ENCODE assay signal across 8 cellular contexts in the genomic region with DNA sequence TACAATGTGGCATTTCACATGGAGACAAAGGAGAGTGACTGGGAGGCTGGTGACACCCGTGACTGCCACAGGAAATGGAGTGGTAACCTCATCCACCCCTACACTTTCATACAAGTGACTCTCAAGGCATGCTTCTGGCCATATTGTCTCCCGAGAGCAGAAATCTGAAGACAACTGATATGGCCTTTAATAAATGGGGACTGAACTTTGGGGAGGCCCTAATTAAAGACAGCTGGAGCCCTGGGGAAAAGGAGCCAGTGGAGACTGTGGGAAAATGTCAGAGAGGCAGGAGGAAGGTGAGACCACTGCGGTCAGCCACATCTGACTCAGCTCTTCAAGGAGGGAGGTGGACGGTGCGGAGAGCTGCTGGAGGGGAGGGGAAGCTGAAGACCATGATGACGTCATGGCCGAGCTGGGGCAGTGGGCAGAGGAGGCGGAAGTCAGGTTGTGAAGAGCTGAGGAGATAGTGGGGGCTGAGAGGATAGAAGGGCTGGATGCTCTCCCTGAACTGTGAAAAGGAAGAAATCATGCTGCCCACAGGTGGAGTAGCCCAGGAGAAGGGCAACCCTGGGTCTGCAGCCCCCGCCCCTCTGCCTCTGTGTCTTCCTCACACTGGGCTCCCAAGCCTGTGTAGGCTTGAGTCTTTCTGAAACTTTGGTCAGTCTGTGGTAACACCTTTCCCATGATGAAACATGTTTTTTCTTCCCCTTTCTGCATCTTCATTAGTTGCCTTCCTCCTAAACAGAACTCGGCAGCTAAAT. TPM values are rescaled to one million over a fixed set of nuclear protein-coding genes. Genes with fewer than 3 reads are reported as not detected.
A peak's percentile ranks its signal among the peaks of the same experiment; 100 is the strongest.
DNase-seq lines count a peak whose midpoint lies in the region; ATAC-seq, FAIRE-seq and TF ChIP-seq lines count a peak whose summit lies in the region.

No MANE protein-coding gene starts in this region.

- no peak overlapping the region for H3K27ac Mint-ChIP-seq in activated CD4-positive, alpha-beta T cell treated with anti-CD3 and anti-CD28 coated beads, Interleukin-2, amount 10 ng/mL, durations not matched to agents 24 days and 14 days
- no peak overlapping the region for H3K27ac Mint-ChIP-seq in progenitor cell of endocrine pancreas

- ATAC-seq in GM21367 (IDR thresholded peaks at IDR 0.05; ENCODE audit: unreplicated experiment) = peak; percentile 35
- no peak for ATAC-seq in Right ventricle myocardium inferior

- no peak for FAIRE-seq in D721Med (lab: Jason Lieb, UNC)

- no peak overlapping the region for H3K4me3 Mint-ChIP-seq in activated CD4-positive, alpha-beta T cell treated with anti-CD3 and anti-CD28 coated beads, Interleukin-2, amount 10 ng/mL, durations not matched to agents 24 days and 14 days
- H3K4me3 Mint-ChIP-seq in progenitor cell of endocrine pancreas (ENCODE audit: low read depth) = no peak overlapping the region

- H3K9me3 Mint-ChIP-seq in activated CD4-positive, alpha-beta T cell treated with anti-CD3 and anti-CD28 coated beads, Interleukin-2, amount 10 ng/mL, durations not matched to agents 24 days and 14 days = no peaks in the 10 kb centered on the region
- H3K9me3 Mint-ChIP-seq in progenitor cell of endocrine pancreas (ENCODE audit: low read depth) = no peaks in the 10 kb centered on the region

- DNase-seq in A172 (ENCODE audit: low spot score) (peak; percentile 96), NOMO-1 (lab: John Stamatoyannopoulos, UW; ENCODE audit: unreplicated experiment in 2 of 2) (peak; percentile 77 to 90), Right ventricle myocardium inferior (ENCODE audit: missing footprints) (peak; percentile 87), BE2C (no peak), D721Med (ENCODE audit: insufficient read length, low spot score) (no peak), progenitor cell of endocrine pancreas (ENCODE audit: low spot score, unreplicated experiment) (no peak)
- no peak for DNase-seq in activated CD4-positive, alpha-beta T cell treated with anti-CD3 and anti-CD28 coated beads, Interleukin-2, amount 10 ng/mL, durations not matched to agents 24 days and 14 days

- peaks cover 5% of the 10 kb centered on the region for H3K27me3 Mint-ChIP-seq in activated CD4-positive, alpha-beta T cell treated with anti-CD3 and anti-CD28 coated beads, Interleukin-2, amount 10 ng/mL, durations not matched to agents 24 days and 14 days
- H3K27me3 Mint-ChIP-seq in progenitor cell of endocrine pancreas = peaks cover 9% of the 10 kb centered on the region

- H3K36me3 Mint-ChIP-seq in activated CD4-positive, alpha-beta T cell treated with anti-CD3 and anti-CD28 coated beads, Interleukin-2, amount 10 ng/mL, durations not matched to agents 24 days and 14 days (ENCODE audit: low read depth) = no peaks in the 10 kb centered on the region
- no peaks in the 10 kb centered on the region for H3K36me3 Mint-ChIP-seq in progenitor cell of endocrine pancreas (ENCODE audit: insufficient read depth)

- H3K4me3 ChIP-seq in BE2C (ENCODE audit: low read depth, low read length) = no peak overlapping the region

- intact Hi-C loops in Right ventricle myocardium inferior (cut with DNase I) = no loop called here
- intact Hi-C loops in activated CD4-positive, alpha-beta T cell treated with anti-CD3 and anti-CD28 coated beads, Interleukin-2, amount 10 ng/mL, durations not matched to agents 24 days and 14 days (cut with micrococcal nuclease) = no loop called here

- no peaks in the 10 kb centered on the region for H3K4me1 ChIP-seq in BE2C

- H3K36me3 ChIP-seq in BE2C = no peaks in the 10 kb centered on the region

- H3K27me3 ChIP-seq in BE2C = no peaks in the 10 kb centered on the region

- TF ChIP-seq CTCF in BE2C (IDR thresholded peaks at IDR 0.05; ENCODE audit: low read depth, low read length) (no peak), D721Med (IDR thresholded peaks at IDR 0.05; ENCODE audit: insufficient read depth, missing control alignments) (no peak), progenitor cell of endocrine pancreas (IDR thresholded peaks at IDR 0.05; ENCODE audit: unreplicated experiment) (no peak)

- no peaks in the 10 kb centered on the region for H3K9me3 ChIP-seq in BE2C

- peaks cover 15% of the 10 kb centered on the region for H3K4me1 Mint-ChIP-seq in activated CD4-positive, alpha-beta T cell treated with anti-CD3 and anti-CD28 coated beads, Interleukin-2, amount 10 ng/mL, durations not matched to agents 24 days and 14 days
- no peaks in the 10 kb centered on the region for H3K4me1 Mint-ChIP-seq in progenitor cell of endocrine pancreas (ENCODE audit: low read depth)

RNA-seq across cellular contexts. Expression of gene NCF2, which starts 14.0 kb away (rescaled TPM):
- total RNA-seq in A172 (2014; rRNA removed; shearing (Covaris generic)) = 2.7 and 5.8 TPM in 2 replicates
- 6.7 TPM for total RNA-seq in Right ventricle myocardium inferior
- not detected for polyA plus RNA-seq in BE2C (2012; ENCODE audit: insufficient read depth, insufficient read length, low read depth)
- total RNA-seq in activated CD4-positive, alpha-beta T cell treated with anti-CD3 and anti-CD28 coated beads, Interleukin-2, amount 10 ng/mL, durations not matched to agents 24 days and 14 days = 5.3 and 6.2 TPM in 2 replicates
- total RNA-seq in progenitor cell of endocrine pancreas = 0.67 and 1.7 TPM in 2 replicates

RNA-seq across cellular contexts. Expression of gene ARPC5, which starts 31.4 kb away (rescaled TPM):
- total RNA-seq in A172 (2014; rRNA removed; shearing (Covaris generic)) = 334 and 446 TPM in 2 replicates
- total RNA-seq in Right ventricle myocardium inferior (40.2 TPM), progenitor cell of endocrine pancreas (68.0 and 69.3 TPM in 2 replicates)
- polyA plus RNA-seq in BE2C (2012; ENCODE audit: insufficient read depth, insufficient read length, low read depth) = 92.3 TPM
- 144 and 149 TPM in 2 replicates for total RNA-seq in activated CD4-positive, alpha-beta T cell treated with anti-CD3 and anti-CD28 coated beads, Interleukin-2, amount 10 ng/mL, durations not matched to agents 24 days and 14 days

RNA-seq across cellular contexts. Expression of gene APOBEC4, which starts 48.9 kb away (rescaled TPM):
- total RNA-seq in A172 (2014; rRNA removed; shearing (Covaris generic)) = not detected in 2 replicates
- total RNA-seq in Right ventricle myocardium inferior = not detected
- not detected for polyA plus RNA-seq in BE2C (2012; ENCODE audit: insufficient read depth, insufficient read length, low read depth)
- total RNA-seq in activated CD4-positive, alpha-beta T cell treated with anti-CD3 and anti-CD28 coated beads, Interleukin-2, amount 10 ng/mL, durations not matched to agents 24 days and 14 days = not detected in 2 replicates
- total RNA-seq in progenitor cell of endocrine pancreas = not detected in 2 replicates

Comparison
In these comparisons a context has a peak if more than half of its experiments do, and no peak if none do; other contexts are left out.
1. DNase-seq: peak in A172 (single experiment), NOMO-1 (2 of 2) and Right ventricle myocardium inferior (single experiment); none in BE2C (single experiment), activated CD4-positive, alpha-beta T cell treated with anti-CD3 and anti-CD28 coated beads, Interleukin-2, amount 10 ng/mL, durations not matched to agents 24 days and 14 days (single experiment), D721Med (single experiment) and progenitor cell of endocrine pancreas (single experiment).